1 cellular context compared by ENCODE assay signal in the genomic region with DNA sequence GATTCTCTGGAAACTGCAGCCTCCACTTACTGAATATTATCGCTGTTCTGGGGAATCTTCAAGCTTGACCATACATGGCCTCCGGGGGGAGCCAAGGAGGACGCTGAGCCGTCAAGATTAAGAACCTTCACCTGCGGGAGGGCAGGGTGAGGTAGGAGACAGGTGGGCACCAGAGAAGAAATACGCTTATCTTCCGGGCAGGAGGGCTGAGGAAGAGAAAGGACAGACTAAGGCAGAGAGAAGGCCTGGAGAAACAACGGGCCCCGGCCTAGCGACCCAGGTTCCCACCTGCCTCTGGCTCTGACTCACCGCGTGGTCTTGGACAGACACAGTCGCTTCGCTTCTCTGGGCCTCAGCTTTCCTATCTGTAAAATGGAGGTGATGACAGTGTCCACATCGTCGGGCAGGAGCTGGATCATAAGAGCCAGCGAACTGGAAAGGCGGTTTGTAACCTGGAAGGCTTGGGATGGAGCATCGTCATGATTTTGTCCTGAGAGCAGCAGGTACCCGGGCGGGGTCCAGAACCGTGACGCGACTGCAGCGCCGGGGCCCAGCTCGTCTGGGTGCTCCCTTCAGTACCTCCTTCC.
A peak's percentile ranks its signal among the peaks of the same experiment; 100 is the strongest.
TF ChIP-seq lines count a peak whose summit lies in the region.

No MANE protein-coding gene starts in this region.

TF ChIP-seq in A549, 52 proteins besides CTCF, POLR2A, EP300 and RAD21:
- TF ChIP-seq CEBPB (IDR thresholded peaks at IDR 0.05) (no peak), ESRRA (IDR thresholded peaks at IDR 0.05; ENCODE audit: borderline replicate concordance, low read length) (no peak), CHD4 (IDR thresholded peaks at IDR 0.05; ENCODE audit: borderline replicate concordance) (0 out of 2 replicates have a peak, but pooled peaks have one; percentile 21), SMC3 (IDR thresholded peaks at IDR 0.05) (peak; percentile 43; the same call in 2 of the 3 replicates), KDM1A (IDR thresholded peaks at IDR 0.05; ENCODE audit: low read depth) (peak; percentile 68; the same call in 1 of the 2 replicates), HDAC2 (IDR thresholded peaks at IDR 0.05) (no peak), ZSCAN20 (CRISPR knock-in tag; IDR thresholded peaks at IDR 0.05) (no peak), JUN (IDR thresholded peaks at IDR 0.05) (no peak), JUNB (IDR thresholded peaks at IDR 0.05) (no peak), RFX5 (IDR thresholded peaks at IDR 0.05) (0 out of 2 replicates have a peak, but pooled peaks have one; percentile 13), NPAS2 (CRISPR knock-in tag; IDR thresholded peaks at IDR 0.05; ENCODE audit: borderline replicate concordance) (no peak), EHF (CRISPR knock-in tag; IDR thresholded peaks at IDR 0.05) (no peak), GATA3 (IDR thresholded peaks at IDR 0.05; ENCODE audit: borderline replicate concordance) (no peak), MYC (IDR thresholded peaks at IDR 0.05; ENCODE audit: borderline replicate concordance, low read length) (peak; percentile 70; the same call in 1 of the 2 replicates), BHLHE40 (IDR thresholded peaks at IDR 0.05; ENCODE audit: low read depth, low read length) (no peak), POLR2AphosphoS2 (conservative IDR thresholded peaks at IDR 0.05; ENCODE audit: low read length) (no peak), MAFK (IDR thresholded peaks at IDR 0.05; ENCODE audit: partially characterized antibody) (no peak), CBX8 (IDR thresholded peaks at IDR 0.05) (no peak), EHMT2 (IDR thresholded peaks at IDR 0.05; ENCODE audit: low read depth) (no peak), FOSL2 (IDR thresholded peaks at IDR 0.05) (no peak), FOSL2 (CRISPR knock-in tag; IDR thresholded peaks at IDR 0.05) (peak; percentile 51), ZFP36 (IDR thresholded peaks at IDR 0.05; ENCODE audit: borderline replicate concordance, partially characterized antibody) (no peak), RARB (CRISPR knock-in tag; IDR thresholded peaks at IDR 0.05) (no peak), RCOR1 (IDR thresholded peaks at IDR 0.05; ENCODE audit: low read depth, low read length) (no peak), HOXB13 (CRISPR knock-in tag; IDR thresholded peaks at IDR 0.05; ENCODE audit: low read depth) (no peak), CBX2 (IDR thresholded peaks at IDR 0.05; ENCODE audit: borderline replicate concordance, low read depth) (no peak), HEYL (CRISPR knock-in tag; IDR thresholded peaks at IDR 0.05) (no peak), HOXA7 (CRISPR knock-in tag; IDR thresholded peaks at IDR 0.05) (no peak), CHD2 (IDR thresholded peaks at IDR 0.05; ENCODE audit: low read length, partially characterized antibody) (no peak), ZC3H11A (IDR thresholded peaks at IDR 0.05) (no peak), FOSB (CRISPR knock-in tag; IDR thresholded peaks at IDR 0.05) (no peak), ZNF302 (CRISPR knock-in tag; IDR thresholded peaks at IDR 0.05) (no peak), FOXS1 (CRISPR knock-in tag; IDR thresholded peaks at IDR 0.05) (no peak), HOXB5 (CRISPR knock-in tag; IDR thresholded peaks at IDR 0.05) (0 out of 2 replicates have a peak, but pooled peaks have one; percentile 40), MAZ (IDR thresholded peaks at IDR 0.05; ENCODE audit: borderline replicate concordance, low read depth, low read length) (no peak), NFE2L2 (conservative IDR thresholded peaks at IDR 0.05; ENCODE audit: low read length) (no peak), SREBF2 (IDR thresholded peaks at IDR 0.05) (no peak), KDM5A (IDR thresholded peaks at IDR 0.05) (no peak), TP53 (CRISPR knock-in tag; IDR thresholded peaks at IDR 0.05) (no peak), RNF2 (IDR thresholded peaks at IDR 0.05; ENCODE audit: borderline replicate concordance, low read depth) (no peak), NR3C1 (IDR thresholded peaks at IDR 0.05) (no peak), TFCP2L1 (CRISPR knock-in tag; IDR thresholded peaks at IDR 0.05) (no peak), PHF8 (IDR thresholded peaks at IDR 0.05; ENCODE audit: borderline replicate concordance, low read depth) (peak; percentile 52; the same call in 1 of the 2 replicates)
- TF ChIP-seq, protein P1, sequence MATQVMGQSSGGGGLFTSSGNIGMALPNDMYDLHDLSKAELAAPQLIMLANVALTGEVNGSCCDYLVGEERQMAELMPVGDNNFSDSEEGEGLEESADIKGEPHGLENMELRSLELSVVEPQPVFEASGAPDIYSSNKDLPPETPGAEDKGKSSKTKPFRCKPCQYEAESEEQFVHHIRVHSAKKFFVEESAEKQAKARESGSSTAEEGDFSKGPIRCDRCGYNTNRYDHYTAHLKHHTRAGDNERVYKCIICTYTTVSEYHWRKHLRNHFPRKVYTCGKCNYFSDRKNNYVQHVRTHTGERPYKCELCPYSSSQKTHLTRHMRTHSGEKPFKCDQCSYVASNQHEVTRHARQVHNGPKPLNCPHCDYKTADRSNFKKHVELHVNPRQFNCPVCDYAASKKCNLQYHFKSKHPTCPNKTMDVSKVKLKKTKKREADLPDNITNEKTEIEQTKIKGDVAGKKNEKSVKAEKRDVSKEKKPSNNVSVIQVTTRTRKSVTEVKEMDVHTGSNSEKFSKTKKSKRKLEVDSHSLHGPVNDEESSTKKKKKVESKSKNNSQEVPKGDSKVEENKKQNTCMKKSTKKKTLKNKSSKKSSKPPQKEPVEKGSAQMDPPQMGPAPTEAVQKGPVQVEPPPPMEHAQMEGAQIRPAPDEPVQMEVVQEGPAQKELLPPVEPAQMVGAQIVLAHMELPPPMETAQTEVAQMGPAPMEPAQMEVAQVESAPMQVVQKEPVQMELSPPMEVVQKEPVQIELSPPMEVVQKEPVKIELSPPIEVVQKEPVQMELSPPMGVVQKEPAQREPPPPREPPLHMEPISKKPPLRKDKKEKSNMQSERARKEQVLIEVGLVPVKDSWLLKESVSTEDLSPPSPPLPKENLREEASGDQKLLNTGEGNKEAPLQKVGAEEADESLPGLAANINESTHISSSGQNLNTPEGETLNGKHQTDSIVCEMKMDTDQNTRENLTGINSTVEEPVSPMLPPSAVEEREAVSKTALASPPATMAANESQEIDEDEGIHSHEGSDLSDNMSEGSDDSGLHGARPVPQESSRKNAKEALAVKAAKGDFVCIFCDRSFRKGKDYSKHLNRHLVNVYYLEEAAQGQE (IDR thresholded peaks at IDR 0.05), result no peak
- TF ChIP-seq, protein P2, sequence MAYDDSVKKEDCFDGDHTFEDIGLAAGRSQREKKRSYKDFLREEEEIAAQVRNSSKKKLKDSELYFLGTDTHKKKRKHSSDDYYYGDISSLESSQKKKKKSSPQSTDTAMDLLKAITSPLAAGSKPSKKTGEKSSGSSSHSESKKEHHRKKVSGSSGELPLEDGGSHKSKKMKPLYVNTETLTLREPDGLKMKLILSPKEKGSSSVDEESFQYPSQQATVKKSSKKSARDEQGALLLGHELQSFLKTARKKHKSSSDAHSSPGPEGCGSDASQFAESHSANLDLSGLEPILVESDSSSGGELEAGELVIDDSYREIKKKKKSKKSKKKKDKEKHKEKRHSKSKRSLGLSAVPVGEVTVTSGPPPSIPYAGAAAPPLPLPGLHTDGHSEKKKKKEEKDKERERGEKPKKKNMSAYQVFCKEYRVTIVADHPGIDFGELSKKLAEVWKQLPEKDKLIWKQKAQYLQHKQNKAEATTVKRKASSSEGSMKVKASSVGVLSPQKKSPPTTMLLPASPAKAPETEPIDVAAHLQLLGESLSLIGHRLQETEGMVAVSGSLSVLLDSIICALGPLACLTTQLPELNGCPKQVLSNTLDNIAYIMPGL (CRISPR knock-in tag; IDR thresholded peaks at IDR 0.05; ENCODE audit: borderline replicate concordance), result no peak
- TF ChIP-seq, protein P3, sequence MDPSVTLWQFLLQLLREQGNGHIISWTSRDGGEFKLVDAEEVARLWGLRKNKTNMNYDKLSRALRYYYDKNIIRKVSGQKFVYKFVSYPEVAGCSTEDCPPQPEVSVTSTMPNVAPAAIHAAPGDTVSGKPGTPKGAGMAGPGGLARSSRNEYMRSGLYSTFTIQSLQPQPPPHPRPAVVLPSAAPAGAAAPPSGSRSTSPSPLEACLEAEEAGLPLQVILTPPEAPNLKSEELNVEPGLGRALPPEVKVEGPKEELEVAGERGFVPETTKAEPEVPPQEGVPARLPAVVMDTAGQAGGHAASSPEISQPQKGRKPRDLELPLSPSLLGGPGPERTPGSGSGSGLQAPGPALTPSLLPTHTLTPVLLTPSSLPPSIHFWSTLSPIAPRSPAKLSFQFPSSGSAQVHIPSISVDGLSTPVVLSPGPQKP (IDR thresholded peaks at IDR 0.05; ENCODE audit: low read depth, low read length), result no peak
- TF ChIP-seq, protein P4, sequence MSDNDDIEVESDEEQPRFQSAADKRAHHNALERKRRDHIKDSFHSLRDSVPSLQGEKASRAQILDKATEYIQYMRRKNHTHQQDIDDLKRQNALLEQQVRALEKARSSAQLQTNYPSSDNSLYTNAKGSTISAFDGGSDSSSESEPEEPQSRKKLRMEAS (IDR thresholded peaks at IDR 0.05), result peak; percentile 67
- TF ChIP-seq, protein P5, sequence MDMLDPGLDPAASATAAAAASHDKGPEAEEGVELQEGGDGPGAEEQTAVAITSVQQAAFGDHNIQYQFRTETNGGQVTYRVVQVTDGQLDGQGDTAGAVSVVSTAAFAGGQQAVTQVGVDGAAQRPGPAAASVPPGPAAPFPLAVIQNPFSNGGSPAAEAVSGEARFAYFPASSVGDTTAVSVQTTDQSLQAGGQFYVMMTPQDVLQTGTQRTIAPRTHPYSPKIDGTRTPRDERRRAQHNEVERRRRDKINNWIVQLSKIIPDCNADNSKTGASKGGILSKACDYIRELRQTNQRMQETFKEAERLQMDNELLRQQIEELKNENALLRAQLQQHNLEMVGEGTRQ (IDR thresholded peaks at IDR 0.05), result no peak
- TF ChIP-seq, protein P6, sequence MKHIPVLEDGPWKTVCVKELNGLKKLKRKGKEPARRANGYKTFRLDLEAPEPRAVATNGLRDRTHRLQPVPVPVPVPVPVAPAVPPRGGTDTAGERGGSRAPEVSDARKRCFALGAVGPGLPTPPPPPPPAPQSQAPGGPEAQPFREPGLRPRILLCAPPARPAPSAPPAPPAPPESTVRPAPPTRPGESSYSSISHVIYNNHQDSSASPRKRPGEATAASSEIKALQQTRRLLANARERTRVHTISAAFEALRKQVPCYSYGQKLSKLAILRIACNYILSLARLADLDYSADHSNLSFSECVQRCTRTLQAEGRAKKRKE (CRISPR knock-in tag; IDR thresholded peaks at IDR 0.05; ENCODE audit: low read depth), result no peak
- TF ChIP-seq, protein P7, sequence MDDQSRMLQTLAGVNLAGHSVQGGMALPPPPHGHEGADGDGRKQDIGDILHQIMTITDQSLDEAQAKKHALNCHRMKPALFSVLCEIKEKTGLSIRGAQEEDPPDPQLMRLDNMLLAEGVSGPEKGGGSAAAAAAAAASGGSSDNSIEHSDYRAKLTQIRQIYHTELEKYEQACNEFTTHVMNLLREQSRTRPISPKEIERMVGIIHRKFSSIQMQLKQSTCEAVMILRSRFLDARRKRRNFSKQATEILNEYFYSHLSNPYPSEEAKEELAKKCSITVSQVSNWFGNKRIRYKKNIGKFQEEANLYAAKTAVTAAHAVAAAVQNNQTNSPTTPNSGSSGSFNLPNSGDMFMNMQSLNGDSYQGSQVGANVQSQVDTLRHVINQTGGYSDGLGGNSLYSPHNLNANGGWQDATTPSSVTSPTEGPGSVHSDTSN (IDR thresholded peaks at IDR 0.05), result no peak
- TF ChIP-seq, protein P8, sequence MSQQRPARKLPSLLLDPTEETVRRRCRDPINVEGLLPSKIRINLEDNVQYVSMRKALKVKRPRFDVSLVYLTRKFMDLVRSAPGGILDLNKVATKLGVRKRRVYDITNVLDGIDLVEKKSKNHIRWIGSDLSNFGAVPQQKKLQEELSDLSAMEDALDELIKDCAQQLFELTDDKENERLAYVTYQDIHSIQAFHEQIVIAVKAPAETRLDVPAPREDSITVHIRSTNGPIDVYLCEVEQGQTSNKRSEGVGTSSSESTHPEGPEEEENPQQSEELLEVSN (IDR thresholded peaks at IDR 0.05; ENCODE audit: borderline replicate concordance, low read depth), result no peak
- TF ChIP-seq, protein P9, sequence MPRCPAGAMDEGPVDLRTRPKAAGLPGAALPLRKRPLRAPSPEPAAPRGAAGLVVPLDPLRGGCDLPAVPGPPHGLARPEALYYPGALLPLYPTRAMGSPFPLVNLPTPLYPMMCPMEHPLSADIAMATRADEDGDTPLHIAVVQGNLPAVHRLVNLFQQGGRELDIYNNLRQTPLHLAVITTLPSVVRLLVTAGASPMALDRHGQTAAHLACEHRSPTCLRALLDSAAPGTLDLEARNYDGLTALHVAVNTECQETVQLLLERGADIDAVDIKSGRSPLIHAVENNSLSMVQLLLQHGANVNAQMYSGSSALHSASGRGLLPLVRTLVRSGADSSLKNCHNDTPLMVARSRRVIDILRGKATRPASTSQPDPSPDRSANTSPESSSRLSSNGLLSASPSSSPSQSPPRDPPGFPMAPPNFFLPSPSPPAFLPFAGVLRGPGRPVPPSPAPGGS (IDR thresholded peaks at IDR 0.05), result no peak
- TF ChIP-seq, protein P10, sequence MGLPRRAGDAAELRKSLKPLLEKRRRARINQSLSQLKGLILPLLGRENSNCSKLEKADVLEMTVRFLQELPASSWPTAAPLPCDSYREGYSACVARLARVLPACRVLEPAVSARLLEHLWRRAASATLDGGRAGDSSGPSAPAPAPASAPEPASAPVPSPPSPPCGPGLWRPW (IDR thresholded peaks at IDR 0.05), result no peak
